1 cellular context compared by ENCODE assay signal in the genomic region with DNA sequence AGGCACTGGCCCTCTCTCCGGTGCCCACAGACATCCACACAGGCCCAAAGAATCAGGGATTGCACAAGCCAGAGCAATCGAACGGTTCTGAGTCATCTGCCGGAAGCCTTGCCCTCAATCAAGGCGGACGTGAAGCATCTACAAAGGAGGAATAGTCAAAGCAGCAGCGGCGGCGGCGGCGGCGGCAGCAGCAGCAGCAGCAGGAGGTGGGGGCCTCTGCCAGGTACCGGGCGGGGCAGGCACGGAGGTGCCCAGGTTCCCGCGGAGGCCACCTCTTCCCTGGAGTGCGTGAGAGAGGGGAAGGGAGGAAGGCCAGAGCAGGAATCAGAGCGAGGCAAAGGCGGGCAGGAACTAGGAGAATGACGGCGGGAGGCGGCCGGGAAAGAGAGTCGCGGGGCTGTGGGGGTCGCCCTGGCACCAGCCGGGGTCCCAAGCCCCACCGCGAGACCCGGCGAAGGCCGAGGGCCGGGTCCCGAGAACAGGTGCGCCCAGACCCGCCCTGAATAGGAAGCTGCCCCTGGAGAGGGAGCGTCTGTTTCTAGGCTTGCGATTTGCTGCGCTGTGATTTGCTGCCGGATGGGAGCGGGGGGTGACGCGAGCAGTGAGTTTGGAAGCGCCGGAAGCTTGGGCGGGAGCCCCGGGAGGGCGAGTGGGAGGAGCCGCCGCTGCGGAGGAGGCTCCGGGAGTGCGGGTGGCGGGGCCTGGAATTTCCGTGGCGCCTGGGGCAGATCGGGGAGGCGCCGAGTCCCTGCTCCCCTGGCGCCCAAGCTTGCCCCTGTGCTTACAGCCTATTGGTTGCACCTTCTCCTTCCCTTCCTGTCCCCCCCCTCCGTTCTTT.
TF ChIP-seq lines count a peak whose summit lies in the region.

A gene with protein sequence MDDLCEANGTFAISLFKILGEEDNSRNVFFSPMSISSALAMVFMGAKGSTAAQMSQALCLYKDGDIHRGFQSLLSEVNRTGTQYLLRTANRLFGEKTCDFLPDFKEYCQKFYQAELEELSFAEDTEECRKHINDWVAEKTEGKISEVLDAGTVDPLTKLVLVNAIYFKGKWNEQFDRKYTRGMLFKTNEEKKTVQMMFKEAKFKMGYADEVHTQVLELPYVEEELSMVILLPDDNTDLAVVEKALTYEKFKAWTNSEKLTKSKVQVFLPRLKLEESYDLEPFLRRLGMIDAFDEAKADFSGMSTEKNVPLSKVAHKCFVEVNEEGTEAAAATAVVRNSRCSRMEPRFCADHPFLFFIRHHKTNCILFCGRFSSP (plus strand): TSS at position 117 of the 838 bp plus-strand sequence. CDS start 8,228 bp downstream, outside the sequence.

TF ChIP-seq in HepG2, 621 proteins besides CTCF, POLR2A, EP300 and RAD21 (continued from another document and continues in another):
- no peak for TF ChIP-seq TMF1 (CRISPR knock-in tag; IDR thresholded peaks at IDR 0.05; ENCODE audit: low read depth)
- TF ChIP-seq HCFC1 (IDR thresholded peaks at IDR 0.05; ENCODE audit: low read depth, low read length) = no peak
- TF ChIP-seq ARID2 (CRISPR knock-in tag; IDR thresholded peaks at IDR 0.05; ENCODE audit: borderline replicate concordance) = peak; percentile 42; the same call in 1 of the 2 replicates
- no peak for TF ChIP-seq TBX3 (IDR thresholded peaks at IDR 0.05; ENCODE audit: borderline replicate concordance)
- TF ChIP-seq SNRNP70 (IDR thresholded peaks at IDR 0.05; ENCODE audit: low read depth, low read length) = no peak
- TF ChIP-seq, protein P1, sequence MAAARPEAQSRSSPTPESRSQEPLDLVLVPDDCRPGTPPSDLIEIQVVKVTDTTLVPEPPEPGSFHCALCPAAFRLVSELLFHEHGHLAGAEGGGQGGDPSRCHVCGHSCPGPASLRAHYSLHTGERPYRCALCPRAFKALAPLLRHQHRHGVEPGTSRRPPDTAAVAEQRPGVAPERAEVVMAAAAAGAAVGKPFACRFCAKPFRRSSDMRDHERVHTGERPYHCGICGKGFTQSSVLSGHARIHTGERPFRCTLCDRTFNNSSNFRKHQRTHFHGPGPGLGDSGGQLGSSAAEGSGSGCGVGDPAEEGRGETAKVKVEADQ (CRISPR knock-in tag; IDR thresholded peaks at IDR 0.05; ENCODE audit: borderline replicate concordance) = no peak
- TF ChIP-seq NFYC (CRISPR knock-in tag; IDR thresholded peaks at IDR 0.05) = peak; percentile 74
- TF ChIP-seq, protein P2, sequence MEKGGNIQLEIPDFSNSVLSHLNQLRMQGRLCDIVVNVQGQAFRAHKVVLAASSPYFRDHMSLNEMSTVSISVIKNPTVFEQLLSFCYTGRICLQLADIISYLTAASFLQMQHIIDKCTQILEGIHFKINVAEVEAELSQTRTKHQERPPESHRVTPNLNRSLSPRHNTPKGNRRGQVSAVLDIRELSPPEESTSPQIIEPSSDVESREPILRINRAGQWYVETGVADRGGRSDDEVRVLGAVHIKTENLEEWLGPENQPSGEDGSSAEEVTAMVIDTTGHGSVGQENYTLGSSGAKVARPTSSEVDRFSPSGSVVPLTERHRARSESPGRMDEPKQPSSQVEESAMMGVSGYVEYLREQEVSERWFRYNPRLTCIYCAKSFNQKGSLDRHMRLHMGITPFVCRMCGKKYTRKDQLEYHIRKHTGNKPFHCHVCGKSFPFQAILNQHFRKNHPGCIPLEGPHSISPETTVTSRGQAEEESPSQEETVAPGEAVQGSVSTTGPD (CRISPR knock-in tag; IDR thresholded peaks at IDR 0.05) = no peak
- no peak for TF ChIP-seq CBX2 (IDR thresholded peaks at IDR 0.05; ENCODE audit: low read depth, low read length)
- TF ChIP-seq CBX2 (CRISPR knock-in tag; IDR thresholded peaks at IDR 0.05; ENCODE audit: low read depth) = no peak
- TF ChIP-seq ZNF709 (CRISPR knock-in tag; IDR thresholded peaks at IDR 0.05) = peak; percentile 51; the same call in 1 of the 2 replicates
- TF ChIP-seq, protein P3, sequence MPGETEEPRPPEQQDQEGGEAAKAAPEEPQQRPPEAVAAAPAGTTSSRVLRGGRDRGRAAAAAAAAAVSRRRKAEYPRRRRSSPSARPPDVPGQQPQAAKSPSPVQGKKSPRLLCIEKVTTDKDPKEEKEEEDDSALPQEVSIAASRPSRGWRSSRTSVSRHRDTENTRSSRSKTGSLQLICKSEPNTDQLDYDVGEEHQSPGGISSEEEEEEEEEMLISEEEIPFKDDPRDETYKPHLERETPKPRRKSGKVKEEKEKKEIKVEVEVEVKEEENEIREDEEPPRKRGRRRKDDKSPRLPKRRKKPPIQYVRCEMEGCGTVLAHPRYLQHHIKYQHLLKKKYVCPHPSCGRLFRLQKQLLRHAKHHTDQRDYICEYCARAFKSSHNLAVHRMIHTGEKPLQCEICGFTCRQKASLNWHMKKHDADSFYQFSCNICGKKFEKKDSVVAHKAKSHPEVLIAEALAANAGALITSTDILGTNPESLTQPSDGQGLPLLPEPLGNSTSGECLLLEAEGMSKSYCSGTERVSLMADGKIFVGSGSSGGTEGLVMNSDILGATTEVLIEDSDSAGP (CRISPR knock-in tag; IDR thresholded peaks at IDR 0.05; ENCODE audit: borderline replicate concordance) = peak; percentile 55; the same call in 1 of the 2 replicates
- TF ChIP-seq, protein P4, sequence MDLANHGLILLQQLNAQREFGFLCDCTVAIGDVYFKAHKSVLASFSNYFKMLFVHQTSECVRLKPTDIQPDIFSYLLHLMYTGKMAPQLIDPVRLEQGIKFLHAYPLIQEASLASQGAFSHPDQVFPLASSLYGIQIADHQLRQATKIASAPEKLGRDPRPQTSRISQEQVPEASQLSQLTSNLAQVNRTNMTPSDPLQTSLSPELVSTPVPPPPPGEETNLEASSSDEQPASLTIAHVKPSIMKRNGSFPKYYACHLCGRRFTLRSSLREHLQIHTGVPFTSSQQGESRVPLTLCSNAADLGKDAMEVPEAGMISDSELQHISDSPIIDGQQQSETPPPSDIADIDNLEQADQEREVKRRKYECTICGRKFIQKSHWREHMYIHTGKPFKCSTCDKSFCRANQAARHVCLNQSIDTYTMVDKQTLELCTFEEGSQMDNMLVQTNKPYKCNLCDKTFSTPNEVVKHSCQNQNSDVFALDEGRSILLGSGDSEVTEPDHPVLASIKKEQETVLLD (CRISPR knock-in tag; IDR thresholded peaks at IDR 0.05; ENCODE audit: low read depth) = 0 out of 2 replicates have a peak, but pooled peaks have one; percentile 45
- 0 out of 2 replicates have a peak, but pooled peaks have one; percentile 21 for TF ChIP-seq ZNF761 (CRISPR knock-in tag; conservative IDR thresholded peaks at IDR 0.05)
- TF ChIP-seq ZNF614 (CRISPR knock-in tag; IDR thresholded peaks at IDR 0.05; ENCODE audit: borderline replicate concordance) = no peak
- no peak for TF ChIP-seq ZFP36L2 (CRISPR knock-in tag; IDR thresholded peaks at IDR 0.05)
- TF ChIP-seq, protein P5, sequence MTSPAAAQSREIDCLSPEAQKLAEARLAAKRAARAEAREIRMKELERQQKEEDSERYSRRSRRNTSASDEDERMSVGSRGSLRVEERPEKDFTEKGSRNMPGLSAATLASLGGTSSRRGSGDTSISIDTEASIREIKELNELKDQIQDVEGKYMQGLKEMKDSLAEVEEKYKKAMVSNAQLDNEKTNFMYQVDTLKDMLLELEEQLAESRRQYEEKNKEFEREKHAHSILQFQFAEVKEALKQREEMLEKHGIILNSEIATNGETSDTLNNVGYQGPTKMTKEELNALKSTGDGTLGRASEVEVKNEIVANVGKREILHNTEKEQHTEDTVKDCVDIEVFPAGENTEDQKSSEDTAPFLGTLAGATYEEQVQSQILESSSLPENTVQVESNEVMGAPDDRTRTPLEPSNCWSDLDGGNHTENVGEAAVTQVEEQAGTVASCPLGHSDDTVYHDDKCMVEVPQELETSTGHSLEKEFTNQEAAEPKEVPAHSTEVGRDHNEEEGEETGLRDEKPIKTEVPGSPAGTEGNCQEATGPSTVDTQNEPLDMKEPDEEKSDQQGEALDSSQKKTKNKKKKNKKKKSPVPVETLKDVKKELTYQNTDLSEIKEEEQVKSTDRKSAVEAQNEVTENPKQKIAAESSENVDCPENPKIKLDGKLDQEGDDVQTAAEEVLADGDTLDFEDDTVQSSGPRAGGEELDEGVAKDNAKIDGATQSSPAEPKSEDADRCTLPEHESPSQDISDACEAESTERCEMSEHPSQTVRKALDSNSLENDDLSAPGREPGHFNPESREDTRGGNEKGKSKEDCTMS (CRISPR knock-in tag; conservative IDR thresholded peaks at IDR 0.05) = no peak
- TF ChIP-seq SATB2 (CRISPR knock-in tag; IDR thresholded peaks at IDR 0.05) = 0 out of 2 replicates have a peak, but pooled peaks have one; percentile 45
- TF ChIP-seq, protein P6, sequence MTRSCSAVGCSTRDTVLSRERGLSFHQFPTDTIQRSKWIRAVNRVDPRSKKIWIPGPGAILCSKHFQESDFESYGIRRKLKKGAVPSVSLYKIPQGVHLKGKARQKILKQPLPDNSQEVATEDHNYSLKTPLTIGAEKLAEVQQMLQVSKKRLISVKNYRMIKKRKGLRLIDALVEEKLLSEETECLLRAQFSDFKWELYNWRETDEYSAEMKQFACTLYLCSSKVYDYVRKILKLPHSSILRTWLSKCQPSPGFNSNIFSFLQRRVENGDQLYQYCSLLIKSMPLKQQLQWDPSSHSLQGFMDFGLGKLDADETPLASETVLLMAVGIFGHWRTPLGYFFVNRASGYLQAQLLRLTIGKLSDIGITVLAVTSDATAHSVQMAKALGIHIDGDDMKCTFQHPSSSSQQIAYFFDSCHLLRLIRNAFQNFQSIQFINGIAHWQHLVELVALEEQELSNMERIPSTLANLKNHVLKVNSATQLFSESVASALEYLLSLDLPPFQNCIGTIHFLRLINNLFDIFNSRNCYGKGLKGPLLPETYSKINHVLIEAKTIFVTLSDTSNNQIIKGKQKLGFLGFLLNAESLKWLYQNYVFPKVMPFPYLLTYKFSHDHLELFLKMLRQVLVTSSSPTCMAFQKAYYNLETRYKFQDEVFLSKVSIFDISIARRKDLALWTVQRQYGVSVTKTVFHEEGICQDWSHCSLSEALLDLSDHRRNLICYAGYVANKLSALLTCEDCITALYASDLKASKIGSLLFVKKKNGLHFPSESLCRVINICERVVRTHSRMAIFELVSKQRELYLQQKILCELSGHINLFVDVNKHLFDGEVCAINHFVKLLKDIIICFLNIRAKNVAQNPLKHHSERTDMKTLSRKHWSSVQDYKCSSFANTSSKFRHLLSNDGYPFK (CRISPR knock-in tag; IDR thresholded peaks at IDR 0.05; ENCODE audit: borderline replicate concordance) = no peak; the same call in 1 of the 2 replicates
- TF ChIP-seq NRL (CRISPR knock-in tag; IDR thresholded peaks at IDR 0.05; ENCODE audit: borderline replicate concordance) = no peak
- TF ChIP-seq RELA (CRISPR knock-in tag; IDR thresholded peaks at IDR 0.05) = no peak
- TF ChIP-seq, protein P7, sequence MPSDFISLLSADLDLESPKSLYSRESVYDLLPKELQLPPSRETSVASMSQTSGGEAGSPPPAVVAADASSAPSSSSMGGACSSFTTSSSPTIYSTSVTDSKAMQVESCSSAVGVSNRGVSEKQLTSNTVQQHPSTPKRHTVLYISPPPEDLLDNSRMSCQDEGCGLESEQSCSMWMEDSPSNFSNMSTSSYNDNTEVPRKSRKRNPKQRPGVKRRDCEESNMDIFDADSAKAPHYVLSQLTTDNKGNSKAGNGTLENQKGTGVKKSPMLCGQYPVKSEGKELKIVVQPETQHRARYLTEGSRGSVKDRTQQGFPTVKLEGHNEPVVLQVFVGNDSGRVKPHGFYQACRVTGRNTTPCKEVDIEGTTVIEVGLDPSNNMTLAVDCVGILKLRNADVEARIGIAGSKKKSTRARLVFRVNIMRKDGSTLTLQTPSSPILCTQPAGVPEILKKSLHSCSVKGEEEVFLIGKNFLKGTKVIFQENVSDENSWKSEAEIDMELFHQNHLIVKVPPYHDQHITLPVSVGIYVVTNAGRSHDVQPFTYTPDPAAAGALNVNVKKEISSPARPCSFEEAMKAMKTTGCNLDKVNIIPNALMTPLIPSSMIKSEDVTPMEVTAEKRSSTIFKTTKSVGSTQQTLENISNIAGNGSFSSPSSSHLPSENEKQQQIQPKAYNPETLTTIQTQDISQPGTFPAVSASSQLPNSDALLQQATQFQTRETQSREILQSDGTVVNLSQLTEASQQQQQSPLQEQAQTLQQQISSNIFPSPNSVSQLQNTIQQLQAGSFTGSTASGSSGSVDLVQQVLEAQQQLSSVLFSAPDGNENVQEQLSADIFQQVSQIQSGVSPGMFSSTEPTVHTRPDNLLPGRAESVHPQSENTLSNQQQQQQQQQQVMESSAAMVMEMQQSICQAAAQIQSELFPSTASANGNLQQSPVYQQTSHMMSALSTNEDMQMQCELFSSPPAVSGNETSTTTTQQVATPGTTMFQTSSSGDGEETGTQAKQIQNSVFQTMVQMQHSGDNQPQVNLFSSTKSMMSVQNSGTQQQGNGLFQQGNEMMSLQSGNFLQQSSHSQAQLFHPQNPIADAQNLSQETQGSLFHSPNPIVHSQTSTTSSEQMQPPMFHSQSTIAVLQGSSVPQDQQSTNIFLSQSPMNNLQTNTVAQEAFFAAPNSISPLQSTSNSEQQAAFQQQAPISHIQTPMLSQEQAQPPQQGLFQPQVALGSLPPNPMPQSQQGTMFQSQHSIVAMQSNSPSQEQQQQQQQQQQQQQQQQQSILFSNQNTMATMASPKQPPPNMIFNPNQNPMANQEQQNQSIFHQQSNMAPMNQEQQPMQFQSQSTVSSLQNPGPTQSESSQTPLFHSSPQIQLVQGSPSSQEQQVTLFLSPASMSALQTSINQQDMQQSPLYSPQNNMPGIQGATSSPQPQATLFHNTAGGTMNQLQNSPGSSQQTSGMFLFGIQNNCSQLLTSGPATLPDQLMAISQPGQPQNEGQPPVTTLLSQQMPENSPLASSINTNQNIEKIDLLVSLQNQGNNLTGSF (CRISPR knock-in tag; IDR thresholded peaks at IDR 0.05) = 0 out of 2 replicates have a peak, but pooled peaks have one; percentile 52
- no peak for TF ChIP-seq SMYD3 (CRISPR knock-in tag; IDR thresholded peaks at IDR 0.05)
- TF ChIP-seq SP5 (CRISPR knock-in tag; IDR thresholded peaks at IDR 0.05; ENCODE audit: borderline replicate concordance, low read depth) = peak; percentile 62
- peak; percentile 55 for TF ChIP-seq CREM (IDR thresholded peaks at IDR 0.05)
- no peak for TF ChIP-seq CREM (CRISPR knock-in tag; IDR thresholded peaks at IDR 0.05)
- TF ChIP-seq ZNF75D (CRISPR knock-in tag; IDR thresholded peaks at IDR 0.05; ENCODE audit: borderline replicate concordance) = no peak
- peak; percentile 43 for TF ChIP-seq RBM39 (IDR thresholded peaks at IDR 0.05; ENCODE audit: low read depth, low read length, poor library complexity, severe bottlenecking)
- no peak for TF ChIP-seq ZKSCAN5 (CRISPR knock-in tag; IDR thresholded peaks at IDR 0.05)
- TF ChIP-seq SMAD1 (CRISPR knock-in tag; IDR thresholded peaks at IDR 0.05; ENCODE audit: borderline replicate concordance, low read depth) = 0 out of 2 replicates have a peak, but pooled peaks have one; percentile 66
- TF ChIP-seq ZNF790 (CRISPR knock-in tag; IDR thresholded peaks at IDR 0.05; ENCODE audit: borderline replicate concordance) = no peak
- peak; percentile 38 for TF ChIP-seq AGO2 (optimal IDR thresholded peaks at IDR 0.05; ENCODE audit: low read depth, low read length)
- TF ChIP-seq PHF8 (CRISPR knock-in tag; IDR thresholded peaks at IDR 0.05) = peak; percentile 81
- TF ChIP-seq MAFK (conservative IDR thresholded peaks at IDR 0.05 in 1 of 2, IDR thresholded peaks at IDR 0.05 in 1 of 2; ENCODE audit: low read length in 2 of 2) = no peak
- peak; percentile 72; the same call in 1 of the 2 replicates for TF ChIP-seq GFI1 (CRISPR knock-in tag; IDR thresholded peaks at IDR 0.05; ENCODE audit: borderline replicate concordance)
- no peak for TF ChIP-seq HIVEP1 (CRISPR knock-in tag; IDR thresholded peaks at IDR 0.05)
- TF ChIP-seq KMT2B (CRISPR knock-in tag; IDR thresholded peaks at IDR 0.05) = no peak
- no peak for TF ChIP-seq NFE2L2 (IDR thresholded peaks at IDR 0.05; ENCODE audit: low read length)
- TF ChIP-seq, protein P8, sequence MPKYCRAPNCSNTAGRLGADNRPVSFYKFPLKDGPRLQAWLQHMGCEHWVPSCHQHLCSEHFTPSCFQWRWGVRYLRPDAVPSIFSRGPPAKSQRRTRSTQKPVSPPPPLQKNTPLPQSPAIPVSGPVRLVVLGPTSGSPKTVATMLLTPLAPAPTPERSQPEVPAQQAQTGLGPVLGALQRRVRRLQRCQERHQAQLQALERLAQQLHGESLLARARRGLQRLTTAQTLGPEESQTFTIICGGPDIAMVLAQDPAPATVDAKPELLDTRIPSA (CRISPR knock-in tag; IDR thresholded peaks at IDR 0.05; ENCODE audit: borderline replicate concordance) = no peak
- TF ChIP-seq SNAPC2 (CRISPR knock-in tag; IDR thresholded peaks at IDR 0.05) = no peak
